In the genomic region with DNA sequence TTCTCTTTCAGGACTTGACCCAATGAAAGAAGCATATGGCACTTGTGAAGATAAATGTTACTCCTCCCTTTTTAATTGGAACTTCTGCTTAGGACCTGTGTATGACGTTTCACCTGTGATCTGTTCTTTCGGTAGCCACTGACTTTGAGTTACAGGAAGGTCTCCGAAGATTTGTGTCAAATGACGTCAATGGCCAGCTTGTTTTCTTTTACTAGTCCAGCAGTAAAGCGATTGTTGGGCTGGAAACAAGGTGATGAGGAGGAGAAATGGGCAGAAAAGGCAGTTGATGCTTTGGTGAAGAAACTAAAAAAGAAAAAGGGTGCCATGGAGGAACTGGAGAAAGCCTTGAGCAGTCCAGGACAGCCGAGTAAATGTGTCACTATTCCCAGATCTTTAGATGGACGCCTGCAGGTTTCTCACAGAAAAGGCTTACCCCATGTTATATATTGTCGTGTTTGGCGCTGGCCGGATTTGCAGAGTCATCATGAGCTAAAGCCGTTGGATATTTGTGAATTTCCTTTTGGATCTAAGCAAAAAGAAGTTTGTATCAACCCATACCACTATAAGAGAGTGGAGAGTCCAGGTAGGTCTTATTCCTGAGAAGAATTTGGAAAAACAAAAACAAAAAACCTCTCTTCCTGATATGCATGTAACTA, we compare ENCODE assay signal across 34 cellular contexts. TPM values are rescaled to one million over a fixed set of nuclear protein-coding genes. Genes with fewer than 3 reads are reported as not detected.
"Had no signal": no experiment of that assay in that cellular context is flagged by ENCODE, and none has a peak within 500 bp of the region (broad histone marks: within the 10 kb centered on the region; RNA-seq: fewer than 3 reads in every experiment).

No MANE protein-coding gene starts in this region.

- ATAC-seq: esophagus mucosa; foreskin keratinocyte; gastroesophageal sphincter; heart left ventricle; left cardiac atrium; left lung; naive thymus-derived CD8-positive, alpha-beta T cell; psoas muscle; right cardiac atrium; stimulated activated naive B cell treated with anti-CD40 and anti-IgM and Interleukin-4, amounts not matched to agents 10 μg/mL and 1 μg/mL and 100 μg/mL, for 72 hours; upper lobe of right lung had no signal

- H3K4me2 ChIP-seq: hepatocyte had no signal

- DNase-seq: colonic mucosa; effector CD8-positive, alpha-beta T cell; endodermal cell; foreskin keratinocyte; heart left ventricle; left cardiac atrium; left lung; naive thymus-derived CD8-positive, alpha-beta T cell; nephron progenitor cell; occipital lobe; ovary; posterior cingulate gyrus; psoas muscle; right cardiac atrium; spleen; stimulated activated CD4-positive, alpha-beta T cell treated with anti-CD3 and anti-CD28 coated beads, Interleukin-2, amount 100 ng/mL, for 48 hours; stimulated activated naive B cell treated with anti-CD40 and anti-IgM and Interleukin-4, amounts not matched to agents 10 μg/mL and 1 μg/mL and 100 μg/mL, for 72 hours; upper lobe of right lung; uterus had no signal

- FAIRE-seq: islet of Langerhans had no signal

- H3K4me3 Mint-ChIP-seq: dendritic cell treated with granulocyte-macrophage colony-stimulating factor and Interleukin-4, amounts not matched to agents 40 ng/mL and 50 ng/mL, for 4 days; endodermal cell; naive thymus-derived CD8-positive, alpha-beta T cell; nephron progenitor cell; stimulated activated naive B cell treated with anti-CD40 and anti-IgM and Interleukin-4, amounts not matched to agents 10 μg/mL and 1 μg/mL and 100 μg/mL, for 72 hours; stimulated activated naive CD8-positive, alpha-beta T cell treated with anti-CD3 and anti-CD28 coated beads, Interleukin-15, Interleukin-2, amounts not matched to agents 100 ng/mL and 50 ng/mL, for 24 hours had no signal

- H3K27ac ChIP-seq: colonic mucosa, epithelial cell of prostate, foreskin keratinocyte, gastroesophageal sphincter, heart left ventricle, hepatocyte, left lung, ovary, psoas muscle, skin epidermis, spleen, thoracic aorta, tibial nerve, upper lobe of right lung, uterus had no signal

- H3K9me3 ChIP-seq: colonic mucosa, gastroesophageal sphincter, heart left ventricle, left lung, ovary, psoas muscle, spleen, thoracic aorta, tibial nerve, upper lobe of right lung, uterus had no signal

- H3K4me1 ChIP-seq: colonic mucosa, foreskin keratinocyte had no signal

- H3K4me1 Mint-ChIP-seq: nephron progenitor cell had no signal

- H2AFZ ChIP-seq: hepatocyte had no signal

- H3K36me3 ChIP-seq: colonic mucosa, ovary, uterus had no signal

- H3K4me3 ChIP-seq: colonic mucosa, gastroesophageal sphincter, heart left ventricle, hepatocyte, left lung, ovary, psoas muscle, skin epidermis, spleen, thoracic aorta, tibial nerve, upper lobe of right lung, uterus had no signal

- H3K27me3 Mint-ChIP-seq: dendritic cell treated with granulocyte-macrophage colony-stimulating factor and Interleukin-4, amounts not matched to agents 40 ng/mL and 50 ng/mL, for 4 days; stimulated activated naive B cell treated with anti-CD40 and anti-IgM and Interleukin-4, amounts not matched to agents 10 μg/mL and 1 μg/mL and 100 μg/mL, for 72 hours; stimulated activated naive CD8-positive, alpha-beta T cell treated with anti-CD3 and anti-CD28 coated beads, Interleukin-15, Interleukin-2, amounts not matched to agents 100 ng/mL and 50 ng/mL, for 24 hours had no signal

- H3K9me3 Mint-ChIP-seq: dendritic cell treated with granulocyte-macrophage colony-stimulating factor and Interleukin-4, amounts not matched to agents 40 ng/mL and 50 ng/mL, for 4 days; naive thymus-derived CD8-positive, alpha-beta T cell; stimulated activated naive B cell treated with anti-CD40 and anti-IgM and Interleukin-4, amounts not matched to agents 10 μg/mL and 1 μg/mL and 100 μg/mL, for 72 hours; stimulated activated naive CD8-positive, alpha-beta T cell treated with anti-CD3 and anti-CD28 coated beads, Interleukin-15, Interleukin-2, amounts not matched to agents 100 ng/mL and 50 ng/mL, for 24 hours had no signal

- H3K27ac Mint-ChIP-seq: dendritic cell treated with granulocyte-macrophage colony-stimulating factor and Interleukin-4, amounts not matched to agents 40 ng/mL and 50 ng/mL, for 4 days; endodermal cell; naive thymus-derived CD8-positive, alpha-beta T cell; nephron progenitor cell; stimulated activated naive B cell treated with anti-CD40 and anti-IgM and Interleukin-4, amounts not matched to agents 10 μg/mL and 1 μg/mL and 100 μg/mL, for 72 hours; stimulated activated naive CD8-positive, alpha-beta T cell treated with anti-CD3 and anti-CD28 coated beads, Interleukin-15, Interleukin-2, amounts not matched to agents 100 ng/mL and 50 ng/mL, for 24 hours had no signal

- H3K27me3 ChIP-seq: colonic mucosa, foreskin keratinocyte, gastroesophageal sphincter, heart left ventricle, hepatocyte, left lung, ovary, spleen, tibial nerve, upper lobe of right lung, uterus had no signal

RNA-seq across cellular contexts. Expression of a gene that starts 39.3 kb away (rescaled TPM):
- total RNA-seq: esophagus mucosa; fibroblast of lung; foreskin keratinocyte; gastroesophageal sphincter; heart left ventricle; left cardiac atrium; left lung; lower leg skin; lung microvascular endothelial cell; mesenteric fat pad; myocyte; naive thymus-derived CD8-positive, alpha-beta T cell; occipital lobe; right cardiac atrium; thoracic aorta; tibial nerve; upper lobe of right lung had no signal
- polyA plus RNA-seq: fibroblast of lung; foreskin keratinocyte; heart left ventricle; naive thymus-derived CD8-positive, alpha-beta T cell; ovary; right cardiac atrium; spleen had no signal
